Comparison of ENCODE assay signal across 1 cellular context in the genomic region with DNA sequence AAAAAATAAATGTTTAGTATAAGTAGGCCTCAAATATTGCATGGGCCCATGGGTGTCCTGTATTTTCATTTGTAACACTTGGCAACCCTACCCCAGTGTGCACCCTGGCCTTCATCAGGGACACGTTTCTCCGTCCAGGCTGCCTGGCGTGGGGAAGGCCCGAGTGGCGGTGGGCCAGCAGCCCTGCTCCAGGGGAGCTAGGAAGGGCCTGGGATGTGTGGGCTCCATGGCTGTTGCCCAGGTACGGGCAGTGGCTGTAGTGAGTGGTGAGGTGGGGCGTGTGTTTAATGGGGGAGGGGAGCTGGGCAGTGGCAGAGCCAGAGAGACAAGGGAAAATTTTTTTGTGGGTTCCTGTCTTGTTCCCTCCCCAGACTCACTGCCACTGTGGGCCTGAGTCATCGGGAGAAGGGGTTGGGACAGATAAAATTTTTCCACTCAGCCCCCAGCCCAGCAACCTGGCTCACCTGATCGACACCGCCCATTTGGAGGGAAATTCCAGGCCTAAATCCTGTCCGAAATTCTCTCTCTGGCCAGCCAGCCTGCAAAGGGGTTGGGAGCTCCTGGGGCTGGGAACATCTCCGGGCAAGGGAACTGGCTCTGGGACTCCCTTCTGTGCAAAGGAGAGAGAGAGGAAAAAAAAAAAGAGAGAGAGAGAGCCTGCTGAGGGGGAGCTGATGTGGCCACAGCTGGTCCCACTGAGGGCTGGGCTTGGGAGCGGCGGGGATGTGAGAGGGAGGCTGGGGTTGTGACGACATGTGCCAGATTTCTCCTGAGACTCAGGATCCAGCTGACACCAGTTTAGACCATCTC.
TF ChIP-seq lines count a peak whose summit lies in the region.

No MANE protein-coding gene starts in this region.

TF ChIP-seq in H1, 55 proteins besides CTCF, POLR2A, EP300 and RAD21:
- no peak for TF ChIP-seq POU5F1 (IDR thresholded peaks at IDR 0.05; ENCODE audit: low read depth, low read length)
- peak; percentile 46 for TF ChIP-seq E2F6 (IDR thresholded peaks at IDR 0.05)
